35 cellular contexts compared by ENCODE assay signal in genomic region chr5:151467576-151467975, GRCh38.
"Had no signal": no experiment of that assay in that cellular context is flagged by ENCODE, and none has a peak within 500 bp of the region (broad histone marks: within the 10 kb centered on the region; RNA-seq: fewer than 3 reads in every experiment).

No MANE protein-coding gene starts in this region.

- H3K4me3 Mint-ChIP-seq: activated CD4-positive, alpha-beta memory T cell treated with anti-CD3 and anti-CD28 coated beads, Interleukin-2, amount 10 ng/mL, durations not matched to agents 7 days and 5 days; activated CD4-positive, alpha-beta T cell treated with anti-CD3 and anti-CD28 coated beads for 36 hours; activated CD4-positive, alpha-beta T cell treated with anti-CD3 and anti-CD28 coated beads, Interleukin-2, amount 10 ng/mL, durations not matched to agents 7 days and 5 days; activated CD8-positive, alpha-beta memory T cell treated with anti-CD3 and anti-CD28 coated beads, Interleukin-2, amount 10 ng/mL, durations not matched to agents 7 days and 5 days; activated CD8-positive, alpha-beta T cell treated with anti-CD3 and anti-CD28 coated beads, Interleukin-2, amount 10 ng/mL, durations not matched to agents 7 days and 5 days; activated naive CD4-positive, alpha-beta T cell treated with anti-CD3 and anti-CD28 coated beads for 36 hours; activated naive CD8-positive, alpha-beta T cell treated with anti-CD3 and anti-CD28 coated beads for 36 hours; activated T-cell treated with anti-CD3 and anti-CD28 coated beads, Interleukin-2, amount 50 U/mL, for 24 hours; T-helper 1 cell treated with Interleukin-12 subunit alpha and Interleukin-12 subunit beta and Interleukin-4 antibody, amounts not matched to agents 30 μg/mL and 1 μg/mL, for 36 hours; T-helper 2 cell treated with Interferon-gamma antibody and Interleukin-4, amounts not matched to agents 5 μg/mL and 100 μg/mL, for 36 hours; WTC11 had no signal

- DNase-seq: activated CD4-positive, alpha-beta memory T cell treated with anti-CD3 and anti-CD28 coated beads, Interleukin-2, amount 10 ng/mL, durations not matched to agents 7 days and 5 days; activated CD4-positive, alpha-beta T cell treated with anti-CD3 and anti-CD28 coated beads for 1 hour; activated CD4-positive, alpha-beta T cell treated with anti-CD3 and anti-CD28 coated beads for 36 hours; activated CD4-positive, alpha-beta T cell treated with anti-CD3 and anti-CD28 coated beads for 48 hours; activated CD4-positive, alpha-beta T cell treated with anti-CD3 and anti-CD28 coated beads, Interleukin-2, amount 10 ng/mL, durations not matched to agents 7 days and 5 days; activated CD4-positive, alpha-beta T cell treated with anti-CD3 and anti-CD28 coated beads, Interleukin-2, amount 50 U/mL, for 48 hours; activated CD4-positive, CD25-positive, alpha-beta regulatory T cell; activated CD8-positive, alpha-beta memory T cell treated with anti-CD3 and anti-CD28 coated beads for 24 hours; activated CD8-positive, alpha-beta memory T cell treated with anti-CD3 and anti-CD28 coated beads, Interleukin-2, amount 10 ng/mL, durations not matched to agents 7 days and 5 days; activated CD8-positive, alpha-beta memory T cell treated with anti-CD3 and anti-CD28 coated beads, Interleukin-2, amount 50 U/mL, for 48 hours; activated CD8-positive, alpha-beta T cell treated with anti-CD3 and anti-CD28 coated beads, Interleukin-2, amount 10 ng/mL, durations not matched to agents 7 days and 5 days; activated effector memory CD4-positive, alpha-beta T cell treated with anti-CD3 and anti-CD28 coated beads, Interleukin-2, amount 50 U/mL, for 16 hours; activated gamma-delta T cell treated with Interleukin-2 at 50 U/mL for 16 hours; activated naive CD4-positive, alpha-beta T cell; activated naive CD4-positive, alpha-beta T cell treated with anti-CD3 and anti-CD28 coated beads for 36 hours; activated naive CD4-positive, alpha-beta T cell treated with anti-CD3 and anti-CD28 coated beads, Interleukin-2, amount 50 U/mL, for 16 hours; activated naive CD8-positive, alpha-beta T cell treated with anti-CD3 and anti-CD28 coated beads for 36 hours; activated T-cell treated with anti-CD3 and anti-CD28 coated beads, Interleukin-2, amount 50 U/mL, for 24 hours; activated T-cell treated with anti-CD3 and anti-CD28 coated beads, Interleukin-2, amount 50 U/mL, for 48 hours; amniotic stem cell; aorta; body of pancreas; brain microvascular endothelial cell; central memory CD4-positive, alpha-beta T cell; T-helper 1 cell; T-helper 2 cell; T-helper 9 cell; WERI-Rb-1 had no signal

- ATAC-seq: activated CD4-positive, alpha-beta T cell treated with anti-CD3 and anti-CD28 coated beads for 36 hours; activated CD4-positive, CD25-positive, alpha-beta regulatory T cell treated with anti-CD3 and anti-CD28 coated beads, Interleukin-2, amount 50 U/mL, for 24 hours; activated CD8-positive, alpha-beta memory T cell treated with anti-CD3 and anti-CD28 coated beads, Interleukin-2, amount 10 ng/mL, durations not matched to agents 7 days and 5 days; activated CD8-positive, alpha-beta T cell treated with anti-CD3 and anti-CD28 coated beads, Interleukin-2, amount 10 ng/mL, durations not matched to agents 7 days and 5 days; activated naive CD4-positive, alpha-beta T cell treated with anti-CD3 and anti-CD28 coated beads, Interleukin-2, amount 50 U/mL, for 72 hours; body of pancreas; WTC11 had no signal

- H3K4me3 ChIP-seq: adrenal gland, body of pancreas, breast epithelium had no signal

- H3K27ac ChIP-seq: adrenal gland, body of pancreas, brain microvascular endothelial cell, breast epithelium, WERI-Rb-1 had no signal

- H3K27ac Mint-ChIP-seq: activated CD4-positive, alpha-beta memory T cell treated with anti-CD3 and anti-CD28 coated beads, Interleukin-2, amount 10 ng/mL, durations not matched to agents 7 days and 5 days; activated CD4-positive, alpha-beta T cell treated with anti-CD3 and anti-CD28 coated beads for 36 hours; activated CD4-positive, alpha-beta T cell treated with anti-CD3 and anti-CD28 coated beads, Interleukin-2, amount 10 ng/mL, durations not matched to agents 7 days and 5 days; activated CD8-positive, alpha-beta memory T cell treated with anti-CD3 and anti-CD28 coated beads, Interleukin-2, amount 10 ng/mL, durations not matched to agents 7 days and 5 days; activated CD8-positive, alpha-beta T cell treated with anti-CD3 and anti-CD28 coated beads, Interleukin-2, amount 10 ng/mL, durations not matched to agents 7 days and 5 days; activated naive CD4-positive, alpha-beta T cell treated with anti-CD3 and anti-CD28 coated beads for 36 hours; activated naive CD4-positive, alpha-beta T cell treated with anti-CD3 and anti-CD28 coated beads, Interleukin-2, amount 50 U/mL, for 72 hours; activated naive CD8-positive, alpha-beta T cell treated with anti-CD3 and anti-CD28 coated beads for 36 hours; activated T-cell treated with anti-CD3 and anti-CD28 coated beads, Interleukin-2, amount 50 U/mL, for 24 hours; T-helper 1 cell treated with Interleukin-12 subunit alpha and Interleukin-12 subunit beta and Interleukin-4 antibody, amounts not matched to agents 30 μg/mL and 1 μg/mL, for 36 hours; T-helper 2 cell treated with Interferon-gamma antibody and Interleukin-4, amounts not matched to agents 5 μg/mL and 100 μg/mL, for 36 hours; WTC11 had no signal

- H3K4me1 Mint-ChIP-seq: activated CD4-positive, alpha-beta memory T cell treated with anti-CD3 and anti-CD28 coated beads, Interleukin-2, amount 10 ng/mL, durations not matched to agents 7 days and 5 days; activated CD4-positive, alpha-beta T cell treated with anti-CD3 and anti-CD28 coated beads for 36 hours; activated CD4-positive, alpha-beta T cell treated with anti-CD3 and anti-CD28 coated beads, Interleukin-2, amount 10 ng/mL, durations not matched to agents 7 days and 5 days; activated CD8-positive, alpha-beta memory T cell treated with anti-CD3 and anti-CD28 coated beads, Interleukin-2, amount 10 ng/mL, durations not matched to agents 7 days and 5 days; activated naive CD8-positive, alpha-beta T cell treated with anti-CD3 and anti-CD28 coated beads for 36 hours; WTC11 had no signal

- H3K27me3 Mint-ChIP-seq: activated CD4-positive, alpha-beta memory T cell treated with anti-CD3 and anti-CD28 coated beads, Interleukin-2, amount 10 ng/mL, durations not matched to agents 7 days and 5 days; activated CD4-positive, alpha-beta T cell treated with anti-CD3 and anti-CD28 coated beads for 36 hours; activated CD4-positive, alpha-beta T cell treated with anti-CD3 and anti-CD28 coated beads, Interleukin-2, amount 10 ng/mL, durations not matched to agents 7 days and 5 days; activated CD8-positive, alpha-beta memory T cell treated with anti-CD3 and anti-CD28 coated beads, Interleukin-2, amount 10 ng/mL, durations not matched to agents 7 days and 5 days; activated naive CD8-positive, alpha-beta T cell treated with anti-CD3 and anti-CD28 coated beads for 36 hours; activated T-cell treated with anti-CD3 and anti-CD28 coated beads, Interleukin-2, amount 50 U/mL, for 24 hours had no signal

- H3K4me1 ChIP-seq: adrenal gland, body of pancreas, breast epithelium had no signal

- H3K9me3 ChIP-seq: adrenal gland, body of pancreas, breast epithelium had no signal

- H3K27me3 ChIP-seq: adrenal gland, body of pancreas, brain microvascular endothelial cell, breast epithelium had no signal

- H3K36me3 ChIP-seq: breast epithelium, WERI-Rb-1 had no signal

- H3K9me3 Mint-ChIP-seq: activated CD4-positive, alpha-beta memory T cell treated with anti-CD3 and anti-CD28 coated beads, Interleukin-2, amount 10 ng/mL, durations not matched to agents 7 days and 5 days; activated CD4-positive, alpha-beta T cell treated with anti-CD3 and anti-CD28 coated beads, Interleukin-2, amount 10 ng/mL, durations not matched to agents 7 days and 5 days; activated naive CD4-positive, alpha-beta T cell treated with anti-CD3 and anti-CD28 coated beads for 36 hours; activated naive CD4-positive, alpha-beta T cell treated with anti-CD3 and anti-CD28 coated beads, Interleukin-2, amount 50 U/mL, for 72 hours; activated naive CD8-positive, alpha-beta T cell treated with anti-CD3 and anti-CD28 coated beads for 36 hours; activated T-cell treated with anti-CD3 and anti-CD28 coated beads, Interleukin-2, amount 50 U/mL, for 24 hours; T-helper 1 cell treated with Interleukin-12 subunit alpha and Interleukin-12 subunit beta and Interleukin-4 antibody, amounts not matched to agents 30 μg/mL and 1 μg/mL, for 36 hours; T-helper 2 cell treated with Interferon-gamma antibody and Interleukin-4, amounts not matched to agents 5 μg/mL and 100 μg/mL, for 36 hours; WTC11 had no signal
